ENCODE assay signal across 8 cellular contexts in genomic region chrX:21374994-21375794, GRCh38. TPM values are rescaled to one million over a fixed set of nuclear protein-coding genes. Genes with fewer than 3 reads are reported as not detected.
DNase-seq lines count a peak whose midpoint lies in the region; ATAC-seq, FAIRE-seq and TF ChIP-seq lines count a peak whose summit lies in the region.

No MANE protein-coding gene starts in this region.

- H3K4me3 ChIP-seq in lower leg skin (ENCODE audit: low read depth, poor library complexity, severe bottlenecking) = peak overlapping the region; percentile 23
- H3K4me3 ChIP-seq in upper lobe of left lung = peak overlapping the region; percentile 3 to 57 (median 43)

- peak; percentile 36 for ATAC-seq in HG03196 (IDR thresholded peaks at IDR 0.05; ENCODE audit: unreplicated experiment)
- ATAC-seq in upper lobe of left lung (ENCODE audit: low FRiP score in 2 of 2) = peak in 1 of 2 donors; percentile 32
- ATAC-seq in HG02884 (IDR thresholded peaks at IDR 0.05; ENCODE audit: unreplicated experiment) = no peak

- no peak for FAIRE-seq in urothelium cell line (lab: Jason Lieb, UNC)

- peak; percentile 61 for DNase-seq in activated CD8-positive, alpha-beta memory T cell treated with anti-CD3 and anti-CD28 coated beads for 24 hours
- DNase-seq in activated CD8-positive, alpha-beta memory T cell treated with anti-CD3 and anti-CD28 coated beads, Interleukin-2, amount 50 U/mL, for 4 hours = no peak
- DNase-seq in astrocyte of the hippocampus (ENCODE audit: low read depth, low spot score) = peak; percentile 11
- no peak for DNase-seq in lower leg skin (ENCODE audit: low spot score in 2 of 2)
- peak in 1 of 2 donors; percentile 70 for DNase-seq in upper lobe of left lung
- no peak for DNase-seq in urothelium cell line (ENCODE audit: low spot score)

- peaks cover 0 to 24% (median 0%) of the 10 kb centered on the region in 4 donors for H3K27me3 ChIP-seq in upper lobe of left lung

- no peaks in the 10 kb centered on the region for H3K36me3 ChIP-seq in upper lobe of left lung

- 2 to 43% methylated on average over 38 to 48 of the region's 48 CpGs for WGBS in lower leg skin, 2 donors
- 11 to 41% methylated on average over 4 to 48 of the region's 48 CpGs for WGBS in upper lobe of left lung, 2 donors

- intact Hi-C loops in lower leg skin (cut with DNase I; ENCODE audit: low total_unique reads) = no loop called here

- peak overlapping the region in 1 of 4 donors; percentile 17 for H3K27ac ChIP-seq in upper lobe of left lung

- TF ChIP-seq POLR2A in lower leg skin (IDR thresholded peaks at IDR 0.05) (no peak), upper lobe of left lung (IDR thresholded peaks at IDR 0.05) (no peak)

- no peak for TF ChIP-seq EP300 in upper lobe of left lung (IDR thresholded peaks at IDR 0.05)

- H3K9me3 ChIP-seq in upper lobe of left lung = no peaks in the 10 kb centered on the region

- peaks cover 0 to 14% (median 0%) of the 10 kb centered on the region in 4 donors for H3K4me1 ChIP-seq in upper lobe of left lung

- TF ChIP-seq CTCF in lower leg skin (IDR thresholded peaks at IDR 0.05) (no peak), upper lobe of left lung (IDR thresholded peaks at IDR 0.05) (no peak)

RNA-seq across cellular contexts. Expression of gene CNKSR2, which starts 1.0 kb away (rescaled TPM):
- 1 to 10 TPM; 1.1 to 3.6 (median 2.2) TPM for total RNA-seq in lower leg skin
- 10 to 100 TPM in 1 of 6 donors, 1 to 10 TPM in 5; 4.0 to 14.5 (median 7.0) TPM for total RNA-seq in upper lobe of left lung

Comparison
In these comparisons a context has a peak if more than half of its experiments do, and no peak if none do; other contexts are left out.
1. DNase-seq: peak in activated CD8-positive, alpha-beta memory T cell treated with anti-CD3 and anti-CD28 coated beads for 24 hours (single experiment) and astrocyte of the hippocampus (single experiment); none in activated CD8-positive, alpha-beta memory T cell treated with anti-CD3 and anti-CD28 coated beads, Interleukin-2, amount 50 U/mL, for 4 hours (single experiment), lower leg skin (0 of 2) and urothelium cell line (single experiment).